ENCODE assay signal across 27 cellular contexts in genomic region chr2:79757526-79757925, GRCh38.
"Had no signal": no experiment of that assay in that cellular context is flagged by ENCODE, and none has a peak within 500 bp of the region (broad histone marks: within the 10 kb centered on the region; RNA-seq: fewer than 3 reads in every experiment).

No MANE protein-coding gene starts in this region.

- H3K27me3 ChIP-seq: adrenal gland, body of pancreas, esophagus squamous epithelium, gastroesophageal sphincter had no signal

- H3K9me3 ChIP-seq: adrenal gland, body of pancreas, gastroesophageal sphincter had no signal

- H3K4me3 ChIP-seq: adrenal gland, body of pancreas, esophagus squamous epithelium, gastroesophageal sphincter had no signal

- H3K4me1 ChIP-seq: adrenal gland, body of pancreas, esophagus squamous epithelium, gastroesophageal sphincter had no signal

- ATAC-seq: activated CD4-positive, CD25-positive, alpha-beta regulatory T cell treated with anti-CD3 and anti-CD28 coated beads, Interleukin-2, amount 50 U/mL, for 24 hours; activated CD8-positive, alpha-beta T cell treated with anti-CD3 and anti-CD28 coated beads for 36 hours; activated naive CD8-positive, alpha-beta T cell treated with anti-CD3 and anti-CD28 coated beads, Interleukin-2, amount 50 U/mL, for 24 hours; activated T-cell treated with anti-CD3 and anti-CD28 coated beads, Interleukin-2, amount 50 U/mL, for 4 hours; activated T-helper 17 cell treated with anti-CD3 and anti-CD28 coated beads, Interleukin-2, amount 50 U/mL, for 72 hours; body of pancreas; gastroesophageal sphincter; T-helper 17 cell had no signal

- DNase-seq: activated B cell treated with CpG ODN at 0.5 μM for 24 hours; activated CD4-positive, alpha-beta T cell treated with anti-CD3 and anti-CD28 coated beads for 48 hours; activated CD4-positive, alpha-beta T cell treated with anti-CD3 and anti-CD28 coated beads, Interleukin-2, amount 50 U/mL, for 1 hour; activated CD4-positive, alpha-beta T cell treated with anti-CD3 and anti-CD28 coated beads, Interleukin-2, amount 50 U/mL, for 48 hours; activated CD8-positive, alpha-beta memory T cell treated with anti-CD3 and anti-CD28 coated beads for 24 hours; activated CD8-positive, alpha-beta T cell treated with anti-CD3 and anti-CD28 coated beads for 36 hours; activated effector memory CD4-positive, alpha-beta T cell treated with Interleukin-2 at 50 U/mL for 16 hours; activated naive CD4-positive, alpha-beta T cell treated with anti-CD3 and anti-CD28 coated beads for 36 hours; activated naive CD8-positive, alpha-beta T cell treated with anti-CD3 and anti-CD28 coated beads for 36 hours; activated naive CD8-positive, alpha-beta T cell treated with anti-CD3 and anti-CD28 coated beads, Interleukin-2, amount 50 U/mL, for 24 hours; activated T-cell treated with anti-CD3 and anti-CD28 coated beads, Interleukin-2, amount 50 U/mL, for 4 hours; adrenal gland; amygdala; aorta; body of pancreas; caudate nucleus; effector CD8-positive, alpha-beta T cell; esophagus squamous epithelium; foreskin melanocyte; T-helper 1 cell; T-helper 17 cell; T1000; WERI-Rb-1 had no signal

- H3K27ac ChIP-seq: adrenal gland, body of pancreas, epithelial cell of prostate, esophagus squamous epithelium, gastroesophageal sphincter, WERI-Rb-1 had no signal

- H3K36me3 ChIP-seq: adrenal gland, esophagus squamous epithelium, gastroesophageal sphincter, WERI-Rb-1 had no signal
